ENCODE assay signal across 20 cellular contexts in genomic region chr6:46684771-46685170, GRCh38. TPM values are rescaled to one million over a fixed set of nuclear protein-coding genes. Genes with fewer than 3 reads are reported as not detected.
DNase-seq lines count a peak whose midpoint lies in the region; ATAC-seq and FAIRE-seq lines count a peak whose summit lies in the region.
"Had no signal": no experiment of that assay in that cellular context is flagged by ENCODE, and none has a peak within 500 bp of the region (broad histone marks: within the 10 kb centered on the region; RNA-seq: fewer than 3 reads in every experiment).

No MANE protein-coding gene starts in this region.

- no peak for FAIRE-seq in HTR-8/SVneo (lab: Jason Lieb, UNC)
- FAIRE-seq: frontal cortex, G401.6 had no signal

- H3K4me1 Mint-ChIP-seq in activated T-cell treated with anti-CD3 and anti-CD28 coated beads, Interleukin-2, amount 50 U/mL, for 4 hours (ENCODE audit: low read depth) = no peaks in the 10 kb centered on the region
- H3K4me1 Mint-ChIP-seq: activated CD4-positive, alpha-beta T cell treated with anti-CD3 and anti-CD28 coated beads for 36 hours; activated naive CD4-positive, alpha-beta T cell treated with anti-CD3 and anti-CD28 coated beads, Interleukin-2, amount 50 U/mL, for 24 hours had no signal

- H3K36me3 Mint-ChIP-seq in activated T-cell treated with anti-CD3 and anti-CD28 coated beads, Interleukin-2, amount 50 U/mL, for 4 hours (ENCODE audit: insufficient read depth) = no peaks in the 10 kb centered on the region
- H3K36me3 Mint-ChIP-seq: activated naive CD4-positive, alpha-beta T cell treated with anti-CD3 and anti-CD28 coated beads, Interleukin-2, amount 50 U/mL, for 24 hours had no signal

- no peak overlapping the region for H3K4me3 Mint-ChIP-seq in activated T-cell treated with anti-CD3 and anti-CD28 coated beads, Interleukin-2, amount 50 U/mL, for 4 hours
- H3K4me3 Mint-ChIP-seq: activated CD4-positive, alpha-beta T cell treated with anti-CD3 and anti-CD28 coated beads for 36 hours; activated naive CD4-positive, alpha-beta T cell treated with anti-CD3 and anti-CD28 coated beads, Interleukin-2, amount 50 U/mL, for 24 hours had no signal

- ATAC-seq in activated T-cell treated with anti-CD3 and anti-CD28 coated beads, Interleukin-2, amount 50 U/mL, for 4 hours = no peak
- ATAC-seq: activated CD4-positive, alpha-beta T cell treated with anti-CD3 and anti-CD28 coated beads for 36 hours had no signal

- intact Hi-C loops in posterior cingulate gyrus (cut with DNase I) = no loop called here

- DNase-seq in AG08395 (ENCODE audit: low spot score) = peak; percentile 13
- peak; percentile 9 for DNase-seq in HTR-8/SVneo (ENCODE audit: insufficient read length, low spot score)
- peak; percentile 56 for DNase-seq in astrocyte of the hippocampus (ENCODE audit: low read depth, low spot score)
- DNase-seq in iris pigment epithelial cell (ENCODE audit: low read depth) = peak; percentile 72
- no peak for DNase-seq in activated T-cell treated with anti-CD3 and anti-CD28 coated beads, Interleukin-2, amount 50 U/mL, for 4 hours
- no peak for DNase-seq in stimulated activated CD4-positive, alpha-beta T cell treated with anti-CD3 and anti-CD28 coated beads, Interleukin-4, amount 100 ng/mL, for 24 hours
- DNase-seq in posterior cingulate gyrus = no peak
- no peak for DNase-seq in stimulated activated naive CD4-positive, alpha-beta T cell (lab: John Stamatoyannopoulos, UW)
- DNase-seq: activated CD4-positive, alpha-beta T cell treated with anti-CD3 and anti-CD28 coated beads for 36 hours; effector CD8-positive, alpha-beta T cell; H7; NCI-H187; NCI-H446 treated with DMSO at 0.1 percent for 48 hours; SJCRH30; stimulated activated naive CD4-positive, alpha-beta T cell treated with Interleukin-2 at 50 U/mL for 16 hours; upper lobe of left lung had no signal

- no peaks in the 10 kb centered on the region for H3K9me3 Mint-ChIP-seq in activated T-cell treated with anti-CD3 and anti-CD28 coated beads, Interleukin-2, amount 50 U/mL, for 4 hours
- H3K9me3 Mint-ChIP-seq: activated naive CD4-positive, alpha-beta T cell treated with anti-CD3 and anti-CD28 coated beads, Interleukin-2, amount 50 U/mL, for 24 hours had no signal

- no peaks in the 10 kb centered on the region for H3K27me3 Mint-ChIP-seq in activated T-cell treated with anti-CD3 and anti-CD28 coated beads, Interleukin-2, amount 50 U/mL, for 4 hours (ENCODE audit: low read depth)
- H3K27me3 Mint-ChIP-seq: activated naive CD4-positive, alpha-beta T cell treated with anti-CD3 and anti-CD28 coated beads, Interleukin-2, amount 50 U/mL, for 24 hours had no signal

RNA-seq across cellular contexts. Expression of gene TDRD6, which starts 2.9 kb away (rescaled TPM):
- not detected for total RNA-seq in activated T-cell treated with anti-CD3 and anti-CD28 coated beads, Interleukin-2, amount 50 U/mL, for 4 hours
- total RNA-seq: activated CD4-positive, alpha-beta T cell treated with anti-CD3 and anti-CD28 coated beads for 36 hours; H7; HT-29 had no signal

RNA-seq across cellular contexts. Expression of gene SLC25A27, which starts 32.0 kb away (rescaled TPM):
- under 1 TPM in 2 of 3 donors, not detected in 1; 0.30 to 0.35 TPM for total RNA-seq in activated T-cell treated with anti-CD3 and anti-CD28 coated beads, Interleukin-2, amount 50 U/mL, for 4 hours

RNA-seq across cellular contexts. Expression of gene CYP39A1, which starts 32.2 kb away (rescaled TPM):
- total RNA-seq in activated T-cell treated with anti-CD3 and anti-CD28 coated beads, Interleukin-2, amount 50 U/mL, for 4 hours = not detected
- total RNA-seq: activated CD4-positive, alpha-beta T cell treated with anti-CD3 and anti-CD28 coated beads for 36 hours had no signal

RNA-seq across cellular contexts. Expression of gene PLA2G7, which starts 50.4 kb away (rescaled TPM):
- total RNA-seq in activated T-cell treated with anti-CD3 and anti-CD28 coated beads, Interleukin-2, amount 50 U/mL, for 4 hours = not detected
- total RNA-seq: activated CD4-positive, alpha-beta T cell treated with anti-CD3 and anti-CD28 coated beads for 36 hours; HT-29; SJCRH30 had no signal

Comparison
In these comparisons a context has a peak if more than half of its experiments do, and no peak if none do; other contexts are left out.
1. DNase-seq: peak in AG08395 (single experiment), HTR-8/SVneo (single experiment), astrocyte of the hippocampus (single experiment) and iris pigment epithelial cell (single experiment); none in activated T-cell treated with anti-CD3 and anti-CD28 coated beads, Interleukin-2, amount 50 U/mL, for 4 hours (single experiment), stimulated activated CD4-positive, alpha-beta T cell treated with anti-CD3 and anti-CD28 coated beads, Interleukin-4, amount 100 ng/mL, for 24 hours (single experiment), posterior cingulate gyrus (0 of 10) and stimulated activated naive CD4-positive, alpha-beta T cell (0 of 6).